ENCODE assay signal across 13 cellular contexts in the genomic region with DNA sequence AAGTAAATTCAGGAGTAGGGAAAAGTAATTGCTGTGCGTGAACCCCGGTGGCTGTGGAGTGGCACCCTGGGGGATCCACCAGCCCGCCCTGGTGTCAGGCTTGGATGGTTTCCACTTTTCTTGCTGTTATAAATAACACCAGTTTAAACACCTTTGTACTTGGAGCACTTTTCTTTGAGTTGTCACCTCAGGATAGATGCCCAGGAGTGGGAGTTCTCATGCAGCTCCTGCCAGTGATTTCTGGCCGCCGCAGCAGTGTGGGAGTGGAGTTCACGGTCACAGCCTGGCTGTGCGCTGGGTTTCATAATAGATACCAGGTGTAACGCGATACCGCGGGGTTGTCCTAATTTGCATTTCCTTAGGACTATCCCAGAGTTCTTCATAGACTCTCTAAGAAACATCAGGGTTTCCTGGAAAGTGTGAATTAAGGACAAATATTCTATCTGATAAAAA. TPM values are rescaled to one million over a fixed set of nuclear protein-coding genes. Genes with fewer than 3 reads are reported as not detected.
DNase-seq lines count a peak whose midpoint lies in the region; ATAC-seq and TF ChIP-seq lines count a peak whose summit lies in the region.
"Had no signal": no experiment of that assay in that cellular context is flagged by ENCODE, and none has a peak within 500 bp of the region (broad histone marks: within the 10 kb centered on the region; RNA-seq: fewer than 3 reads in every experiment).

No MANE protein-coding gene starts in this region.

- WGBS in right lobe of liver (ENCODE audit: insufficient coverage, low coverage, low lambda C conversion rate, missing lambda C conversion rate), result 23% methylated on average over 11 of the region's 11 CpGs

- H3K4me2 ChIP-seq in BLaER1, result peak overlapping the region; percentile 27; the same call in 1 of the 2 replicates

- H3K9me3 ChIP-seq in BLaER1, result no peaks in the 10 kb centered on the region
- no peaks in the 10 kb centered on the region for H3K9me3 ChIP-seq in right lobe of liver
- H3K9me3 ChIP-seq: prostate gland had no signal

- H3K4me3 ChIP-seq in BLaER1 (no peak overlapping the region), NB4 (ENCODE audit: low read depth, low read length) (no peak overlapping the region), epithelial cell of esophagus (ENCODE audit: low read length) (no peak overlapping the region), right lobe of liver (no peak overlapping the region)
- H3K4me3 ChIP-seq: prostate gland had no signal

- TF ChIP-seq CTCF in NB4 (IDR thresholded peaks at IDR 0.05; ENCODE audit: low read depth, low read length) (no peak), epithelial cell of esophagus (IDR thresholded peaks at IDR 0.05; ENCODE audit: insufficient read depth, low read depth, low read length, missing control alignments) (no peak), right lobe of liver (IDR thresholded peaks at IDR 0.05) (no peak)

- intact Hi-C loops in right lobe of liver (cut with DNase I), result no loop called here

- H3K36me3 ChIP-seq in BLaER1 (no peaks in the 10 kb centered on the region), right lobe of liver (no peaks in the 10 kb centered on the region)
- H3K36me3 ChIP-seq: prostate gland had no signal

- H3K9ac ChIP-seq in BLaER1, result no peak overlapping the region

- peaks cover 42% of the 10 kb centered on the region for H4K20me1 ChIP-seq in BLaER1

- no peak for TF ChIP-seq POLR2A in NB4 (IDR thresholded peaks at IDR 0.05; ENCODE audit: extremely low read depth, insufficient read length)
- TF ChIP-seq POLR2A in right lobe of liver (IDR thresholded peaks at IDR 0.05), result no peak

- ATAC-seq in right lobe of liver (peak; percentile 93 to 97 (median 96)), GM21528 (IDR thresholded peaks at IDR 0.05; ENCODE audit: low FRiP score, unreplicated experiment) (no peak)
- ATAC-seq: HCT116 had no signal

- DNase-seq in NB4 (ENCODE audit: low read depth) (peak; percentile 29), epithelial cell of esophagus (ENCODE audit: low read depth) (peak; percentile 49), right lobe of liver (peak; percentile 76 to 88 (median 86)), C1 segment of cervical spinal cord (lab: John Stamatoyannopoulos, UW) (no peak), AG08396 (ENCODE audit: low spot score) (no peak)
- DNase-seq in activated CD4-positive, alpha-beta T cell treated with anti-CD3 and anti-CD28 coated beads for 48 hours, result no peak
- DNase-seq: central memory CD4-positive, alpha-beta T cell; NCI-H774; SHP77 treated with DMSO at 0.1 percent for 48 hours had no signal

- H3K27ac ChIP-seq in BLaER1, result no peak overlapping the region
- peak overlapping the region in 1 of 3 donors; percentile 29 for H3K27ac ChIP-seq in right lobe of liver
- H3K27ac ChIP-seq: prostate gland had no signal

- H3K4me1 ChIP-seq in BLaER1, result peaks cover 28% of the 10 kb centered on the region
- peaks cover 0 to 9% (median 4%) of the 10 kb centered on the region in 4 donors for H3K4me1 ChIP-seq in right lobe of liver
- H3K4me1 ChIP-seq: prostate gland had no signal

- peaks cover 46% of the 10 kb centered on the region for H3K27me3 ChIP-seq in BLaER1
- H3K27me3 ChIP-seq in right lobe of liver, result no peaks in the 10 kb centered on the region

RNA-seq across cellular contexts. Expression of a gene that starts 12.8 kb away (rescaled TPM):
- 1 to 10 TPM in 4 of 6 experiments, under 1 TPM in 2; 0.83 to 4.5 (median 1.4) TPM for total RNA-seq in right lobe of liver

RNA-seq across cellular contexts. Expression of a gene that starts 45.2 kb away (rescaled TPM):
- 10 to 100 TPM; 25.6 to 42.1 (median 33.0) TPM for total RNA-seq in right lobe of liver

Comparison
In these comparisons a context has a peak if more than half of its experiments do, and no peak if none do; other contexts are left out.
1. DNase-seq: peak in NB4 (single experiment), epithelial cell of esophagus (single experiment) and right lobe of liver (3 of 3); none in C1 segment of cervical spinal cord (0 of 14), activated CD4-positive, alpha-beta T cell treated with anti-CD3 and anti-CD28 coated beads for 48 hours (single experiment) and AG08396 (single experiment).